ENCODE assay signal across 8 cellular contexts in the genomic region with DNA sequence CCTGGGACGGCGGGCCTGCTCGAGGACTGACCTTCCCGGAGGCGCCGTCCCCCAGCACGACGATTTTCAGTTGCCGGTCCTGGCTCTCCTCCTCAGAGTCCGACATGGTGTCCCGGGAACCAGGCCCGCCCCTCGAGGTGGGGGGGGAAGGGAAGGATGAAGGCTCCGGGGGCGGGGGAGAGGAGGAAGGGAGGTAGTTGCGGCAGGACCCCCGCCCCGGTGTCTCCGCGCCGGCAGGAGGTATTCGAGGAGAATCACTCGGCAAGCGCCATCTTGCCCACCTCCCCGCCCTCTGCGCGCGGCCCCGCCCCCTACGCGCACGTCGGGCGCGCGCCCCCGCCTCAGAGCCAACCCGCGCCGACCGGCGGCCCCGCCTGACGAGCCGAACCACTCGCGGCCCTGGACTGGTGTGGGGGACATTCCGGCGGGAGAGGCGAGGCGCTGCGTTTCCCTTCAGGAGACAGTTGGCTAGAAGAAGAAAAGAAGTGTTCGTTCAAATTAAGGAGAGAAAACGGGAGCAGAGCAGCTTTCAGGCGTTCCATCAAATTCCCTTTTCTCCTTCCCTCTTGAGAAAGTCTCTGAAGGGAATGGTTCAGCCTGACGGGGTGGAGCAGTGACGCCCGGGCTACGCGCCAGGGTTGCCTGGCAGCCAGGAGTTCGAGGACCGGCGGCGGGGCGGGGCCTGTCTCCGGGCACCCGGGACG. TPM values are rescaled to one million over a fixed set of nuclear protein-coding genes. Genes with fewer than 3 reads are reported as not detected.
DNase-seq lines count a peak whose midpoint lies in the region; ATAC-seq and TF ChIP-seq lines count a peak whose summit lies in the region.

A gene (minus strand): TSS at position 296 of the 704 bp plus-strand sequence.

- intact Hi-C loops in natural killer cell (cut with micrococcal nuclease): loop anchor here (5.0 to 10.0 kb wide), 3 partner anchors 63 to 1518 kb away; a partner anchor contains a TSS

- in situ Hi-C loops in HAP-1 (cut with MboI; ENCODE audit: low sequenced_read_pairs): no loop called here

- H3K4me3 Mint-ChIP-seq in natural killer cell: peak within 1 kb of the TSS; percentile 92

- H3K36me3 ChIP-seq in ES-I3 (ENCODE audit: insufficient read depth, low read length) (no peaks in the 10 kb centered on the region), HAP-1 (replicated peaks) (no peaks in the 10 kb centered on the region), MG63 (no peaks in the 10 kb centered on the region; the same call in 1 of the 2 replicates)

- H3K9ac ChIP-seq in ES-I3 (ENCODE audit: low read depth, low read length): peak within 1 kb of the TSS; percentile 81

- peaks cover 13 to 28% of the 10 kb centered on the region in 2 donors for H3K27me3 Mint-ChIP-seq in natural killer cell (ENCODE audit: low read depth in 2 of 2)

- no peaks in the 10 kb centered on the region for H3K36me3 Mint-ChIP-seq in natural killer cell

- H3K27me3 ChIP-seq in HAP-1 (ENCODE audit: low read depth) (no peaks in the 10 kb centered on the region), MG63 (no peaks in the 10 kb centered on the region)

- TF ChIP-seq CTCF in natural killer cell (IDR thresholded peaks at IDR 0.05): no peak

- DNase-seq in HAP-1 (ENCODE audit: low spot score in 2 of 2): peak; percentile 87 to 94
- DNase-seq in MG63: peak; percentile 86
- peak; percentile 47 to 73 for DNase-seq in SHP77 (lab: John Stamatoyannopoulos, UW)
- peak; percentile 92 for DNase-seq in activated effector memory CD4-positive, alpha-beta T cell treated with Interleukin-2 at 50 U/mL for 16 hours
- peak; percentile 94 for DNase-seq in fibroblast of peridontal ligament (ENCODE audit: extremely low read depth)
- DNase-seq in natural killer cell: peak; percentile 94
- DNase-seq in stimulated activated naive CD4-positive, alpha-beta T cell (lab: John Stamatoyannopoulos, UW): peak; percentile 85 to 100 (median 97)

- ATAC-seq in natural killer cell: peak; percentile 87 to 97 (median 88)

- H3K9me3 Mint-ChIP-seq in natural killer cell: no peaks in the 10 kb centered on the region

- peak within 1 kb of the TSS; percentile 98 to 99 for H3K27ac Mint-ChIP-seq in natural killer cell

- peaks cover 20 to 27% of the 10 kb centered on the region in 2 donors for H3K4me1 Mint-ChIP-seq in natural killer cell

- H3K9me3 ChIP-seq in ES-I3 (ENCODE audit: control insufficient read depth, insufficient read depth, low read length) (no peaks in the 10 kb centered on the region), HAP-1 (peaks cover 3% of the 10 kb centered on the region; the same call in 1 of the 2 replicates), MG63 (no peaks in the 10 kb centered on the region)

- H3K4me1 ChIP-seq in ES-I3 (ENCODE audit: insufficient read depth, low read length) (peaks cover 6% of the 10 kb centered on the region), HAP-1 (peaks cover 18% of the 10 kb centered on the region)

- peak within 1 kb of the TSS; percentile 72 for H3K4me3 ChIP-seq in HAP-1
- peak within 1 kb of the TSS; percentile 78 for H3K4me3 ChIP-seq in MG63

RNA-seq across cellular contexts. Expression of the gene that starts here (rescaled TPM):
- total RNA-seq in MG63 (2014; rRNA removed; shearing (Covaris generic); ENCODE audit: low replicate concordance): 9.5 and 22.3 TPM in 2 replicates
- total RNA-seq in natural killer cell: 10 to 100 TPM; 10.2 to 13.1 (median 12.9) TPM

Comparison
In these comparisons a context has a peak if more than half of its experiments do, and no peak if none do; other contexts are left out.
1. Peak in every context shown above with its lines: DNase-seq, ATAC-seq and H3K4me3 ChIP-seq.